1 cellular context compared by ENCODE assay signal in genomic region chr7:74606101-74606908, GRCh38.
TF ChIP-seq lines count a peak whose summit lies in the region.

No MANE protein-coding gene starts in this region.

TF ChIP-seq in HEK293, 187 proteins besides CTCF, POLR2A, EP300 and RAD21 (continued from another document):
- TF ChIP-seq, protein P1, sequence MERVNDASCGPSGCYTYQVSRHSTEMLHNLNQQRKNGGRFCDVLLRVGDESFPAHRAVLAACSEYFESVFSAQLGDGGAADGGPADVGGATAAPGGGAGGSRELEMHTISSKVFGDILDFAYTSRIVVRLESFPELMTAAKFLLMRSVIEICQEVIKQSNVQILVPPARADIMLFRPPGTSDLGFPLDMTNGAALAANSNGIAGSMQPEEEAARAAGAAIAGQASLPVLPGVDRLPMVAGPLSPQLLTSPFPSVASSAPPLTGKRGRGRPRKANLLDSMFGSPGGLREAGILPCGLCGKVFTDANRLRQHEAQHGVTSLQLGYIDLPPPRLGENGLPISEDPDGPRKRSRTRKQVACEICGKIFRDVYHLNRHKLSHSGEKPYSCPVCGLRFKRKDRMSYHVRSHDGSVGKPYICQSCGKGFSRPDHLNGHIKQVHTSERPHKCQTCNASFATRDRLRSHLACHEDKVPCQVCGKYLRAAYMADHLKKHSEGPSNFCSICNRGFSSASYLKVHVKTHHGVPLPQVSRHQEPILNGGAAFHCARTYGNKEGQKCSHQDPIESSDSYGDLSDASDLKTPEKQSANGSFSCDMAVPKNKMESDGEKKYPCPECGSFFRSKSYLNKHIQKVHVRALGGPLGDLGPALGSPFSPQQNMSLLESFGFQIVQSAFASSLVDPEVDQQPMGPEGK (tag by site-specific recombination; IDR thresholded peaks at IDR 0.05): peak; percentile 35
- TF ChIP-seq SP7 (tag by site-specific recombination; IDR thresholded peaks at IDR 0.05): 0 out of 2 replicates have a peak, but pooled peaks have one; percentile 18
- TF ChIP-seq, protein P2, sequence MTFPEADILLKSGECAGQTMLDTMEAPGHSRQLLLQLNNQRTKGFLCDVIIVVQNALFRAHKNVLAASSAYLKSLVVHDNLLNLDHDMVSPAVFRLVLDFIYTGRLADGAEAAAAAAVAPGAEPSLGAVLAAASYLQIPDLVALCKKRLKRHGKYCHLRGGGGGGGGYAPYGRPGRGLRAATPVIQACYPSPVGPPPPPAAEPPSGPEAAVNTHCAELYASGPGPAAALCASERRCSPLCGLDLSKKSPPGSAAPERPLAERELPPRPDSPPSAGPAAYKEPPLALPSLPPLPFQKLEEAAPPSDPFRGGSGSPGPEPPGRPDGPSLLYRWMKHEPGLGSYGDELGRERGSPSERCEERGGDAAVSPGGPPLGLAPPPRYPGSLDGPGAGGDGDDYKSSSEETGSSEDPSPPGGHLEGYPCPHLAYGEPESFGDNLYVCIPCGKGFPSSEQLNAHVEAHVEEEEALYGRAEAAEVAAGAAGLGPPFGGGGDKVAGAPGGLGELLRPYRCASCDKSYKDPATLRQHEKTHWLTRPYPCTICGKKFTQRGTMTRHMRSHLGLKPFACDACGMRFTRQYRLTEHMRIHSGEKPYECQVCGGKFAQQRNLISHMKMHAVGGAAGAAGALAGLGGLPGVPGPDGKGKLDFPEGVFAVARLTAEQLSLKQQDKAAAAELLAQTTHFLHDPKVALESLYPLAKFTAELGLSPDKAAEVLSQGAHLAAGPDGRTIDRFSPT (tag by site-specific recombination; IDR thresholded peaks at IDR 0.05): peak; percentile 96
- TF ChIP-seq ZBTB17 (tag by site-specific recombination; IDR thresholded peaks at IDR 0.05): peak; percentile 48; the same call in 1 of the 2 replicates
- no peak for TF ChIP-seq ZNF626 (tag by site-specific recombination; IDR thresholded peaks at IDR 0.05)
- peak; percentile 74 for TF ChIP-seq ZFP69B (tag by site-specific recombination; IDR thresholded peaks at IDR 0.05)
- TF ChIP-seq, protein P3, sequence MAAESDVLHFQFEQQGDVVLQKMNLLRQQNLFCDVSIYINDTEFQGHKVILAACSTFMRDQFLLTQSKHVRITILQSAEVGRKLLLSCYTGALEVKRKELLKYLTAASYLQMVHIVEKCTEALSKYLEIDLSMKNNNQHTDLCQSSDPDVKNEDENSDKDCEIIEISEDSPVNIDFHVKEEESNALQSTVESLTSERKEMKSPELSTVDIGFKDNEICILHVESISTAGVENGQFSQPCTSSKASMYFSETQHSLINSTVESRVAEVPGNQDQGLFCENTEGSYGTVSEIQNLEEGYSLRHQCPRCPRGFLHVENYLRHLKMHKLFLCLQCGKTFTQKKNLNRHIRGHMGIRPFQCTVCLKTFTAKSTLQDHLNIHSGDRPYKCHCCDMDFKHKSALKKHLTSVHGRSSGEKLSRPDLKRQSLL (tag by site-specific recombination; IDR thresholded peaks at IDR 0.05): peak; percentile 42; the same call in 1 of the 2 replicates
- TF ChIP-seq PRDM4 (tag by site-specific recombination; IDR thresholded peaks at IDR 0.05): no peak
- TF ChIP-seq ZNF311 (tag by site-specific recombination; IDR thresholded peaks at IDR 0.05; ENCODE audit: borderline replicate concordance): no peak
- TF ChIP-seq ZBTB11 (tag by site-specific recombination; conservative IDR thresholded peaks at IDR 0.05; ENCODE audit: low read depth): 0 out of 2 replicates have a peak, but pooled peaks have one; percentile 25
- no peak for TF ChIP-seq ZNF280C (tag by site-specific recombination; IDR thresholded peaks at IDR 0.05)
- TF ChIP-seq, protein P4, sequence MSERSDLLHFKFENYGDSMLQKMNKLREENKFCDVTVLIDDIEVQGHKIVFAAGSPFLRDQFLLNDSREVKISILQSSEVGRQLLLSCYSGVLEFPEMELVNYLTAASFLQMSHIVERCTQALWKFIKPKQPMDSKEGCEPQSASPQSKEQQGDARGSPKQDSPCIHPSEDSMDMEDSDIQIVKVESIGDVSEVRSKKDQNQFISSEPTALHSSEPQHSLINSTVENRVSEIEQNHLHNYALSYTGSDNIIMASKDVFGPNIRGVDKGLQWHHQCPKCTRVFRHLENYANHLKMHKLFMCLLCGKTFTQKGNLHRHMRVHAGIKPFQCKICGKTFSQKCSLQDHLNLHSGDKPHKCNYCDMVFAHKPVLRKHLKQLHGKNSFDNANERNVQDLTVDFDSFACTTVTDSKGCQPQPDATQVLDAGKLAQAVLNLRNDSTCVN (tag by site-specific recombination; optimal IDR thresholded peaks at IDR 0.05): peak; percentile 61
- TF ChIP-seq FEZF1 (tag by site-specific recombination; IDR thresholded peaks at IDR 0.05): no peak
- TF ChIP-seq ZNF341 (tag by site-specific recombination; IDR thresholded peaks at IDR 0.05; ENCODE audit: low read depth): peak; percentile 22; the same call in 1 of the 2 replicates
- no peak for TF ChIP-seq GLIS1 (tag by site-specific recombination; IDR thresholded peaks at IDR 0.05)
TF ChIP-seq in HEK293: peak in this region for 17.
